Comparison of ENCODE assay signal across 9 cellular contexts in genomic region chr1:151990856-151991198, GRCh38. TPM values are rescaled to one million over a fixed set of nuclear protein-coding genes. Genes with fewer than 3 reads are reported as not detected.
DNase-seq lines count a peak whose midpoint lies in the region; ATAC-seq and TF ChIP-seq lines count a peak whose summit lies in the region.
"Had no signal": no experiment of that assay in that cellular context is flagged by ENCODE, and none has a peak within 500 bp of the region (broad histone marks: within the 10 kb centered on the region; RNA-seq: fewer than 3 reads in every experiment).

No MANE protein-coding gene starts in this region.

- H3K27me3 ChIP-seq in foreskin keratinocyte (no peaks in the 10 kb centered on the region), thyroid gland (no peaks in the 10 kb centered on the region)

- H3K79me2 ChIP-seq in OCI-LY7 (ENCODE audit: insufficient read depth, low read depth, low read length), result no peaks in the 10 kb centered on the region

- H3K4me3 Mint-ChIP-seq in activated T-cell treated with anti-CD3 and anti-CD28 coated beads, Interleukin-2, amount 50 U/mL, for 4 hours, result peak overlapping the region; percentile 87

- no peak for DNase-seq in activated T-cell treated with anti-CD3 and anti-CD28 coated beads, Interleukin-2, amount 50 U/mL, for 4 hours
- DNase-seq in activated T-cell treated with anti-CD3 and anti-CD28 coated beads for 4 hours (no peak), SHP77 (lab: John Stamatoyannopoulos, UW) (peak; percentile 67 to 80), foreskin keratinocyte (no peak), thyroid gland (peak; percentile 58 to 69), NCI-H128 (lab: John Stamatoyannopoulos, UW; ENCODE audit: unreplicated experiment) (no peak), OCI-LY7 (ENCODE audit: low spot score) (no peak)
- DNase-seq: gastrocnemius medialis had no signal

- H3K27me3 Mint-ChIP-seq in activated T-cell treated with anti-CD3 and anti-CD28 coated beads, Interleukin-2, amount 50 U/mL, for 4 hours (ENCODE audit: low read depth), result no peaks in the 10 kb centered on the region

- no peaks in the 10 kb centered on the region for H3K9me3 Mint-ChIP-seq in activated T-cell treated with anti-CD3 and anti-CD28 coated beads, Interleukin-2, amount 50 U/mL, for 4 hours

- H4K20me1 ChIP-seq in OCI-LY7 (ENCODE audit: insufficient read depth, low read length), result no peaks in the 10 kb centered on the region

- H3K27ac ChIP-seq in foreskin keratinocyte (peak overlapping the region; percentile 99), thyroid gland (peak overlapping the region; percentile 15 to 85 (median 79)), OCI-LY7 (ENCODE audit: low read depth, low read length, poor library complexity, severe bottlenecking) (no peak overlapping the region)

- no peaks in the 10 kb centered on the region for H3K9me2 ChIP-seq in OCI-LY7 (ENCODE audit: insufficient read depth, low read length)

- 2 to 6% methylated on average over 5 of the region's 5 CpGs for WGBS in thyroid gland, 2 donors

- no peaks in the 10 kb centered on the region for H3K9me3 ChIP-seq in thyroid gland
- no peaks in the 10 kb centered on the region for H3K9me3 ChIP-seq in OCI-LY7 (ENCODE audit: low read length)
- H3K9me3 ChIP-seq: gastrocnemius medialis had no signal

- intact Hi-C loops in thyroid gland (cut with DNase I) (no loop called here), OCI-LY7 (cut with micrococcal nuclease; ENCODE audit: unreplicated experiment) (no loop called here)

- no peak overlapping the region for H3K4me2 ChIP-seq in OCI-LY7 (ENCODE audit: low read length)

- BruUV-seq in OCI-LY7 (replicated peaks; lab: Mats Ljungman, UMichigan), result no TSS peak

- H3K36me3 ChIP-seq in thyroid gland, result peaks cover 0 to 2% of the 10 kb centered on the region in 2 donors
- H3K36me3 ChIP-seq in OCI-LY7 (ENCODE audit: insufficient read depth, low read length), result no peaks in the 10 kb centered on the region

- CTCF ChIA-PET in OCI-LY7 (lab: Charles Lee; ENCODE audit: unreplicated experiment), result no interaction called here

- POLR2A ChIA-PET in OCI-LY7 (lab: Charles Lee), result no interaction called here

- H3K4me1 Mint-ChIP-seq in activated T-cell treated with anti-CD3 and anti-CD28 coated beads, Interleukin-2, amount 50 U/mL, for 4 hours (ENCODE audit: low read depth), result peaks cover 68% of the 10 kb centered on the region

- H2AFZ ChIP-seq in OCI-LY7 (ENCODE audit: low read length), result no peak overlapping the region

- H3K4me3 ChIP-seq in thyroid gland (replicated peaks in 1 of 3), result no peak overlapping the region
- H3K4me3 ChIP-seq in OCI-LY7 (ENCODE audit: low read depth, low read length, poor library complexity, severe bottlenecking), result no peak overlapping the region

- no peak for TF ChIP-seq POLR2A in thyroid gland (IDR thresholded peaks at IDR 0.05)

- H3K36me3 Mint-ChIP-seq in activated T-cell treated with anti-CD3 and anti-CD28 coated beads, Interleukin-2, amount 50 U/mL, for 4 hours (ENCODE audit: insufficient read depth), result peaks cover 13% of the 10 kb centered on the region

- ATAC-seq in activated T-cell treated with anti-CD3 and anti-CD28 coated beads, Interleukin-2, amount 50 U/mL, for 4 hours, result no peak
- ATAC-seq in foreskin keratinocyte, result no peak
- no peak for ATAC-seq in activated CD4-positive, CD25-positive, alpha-beta regulatory T cell treated with anti-CD3 and anti-CD28 coated beads, Interleukin-2, amount 50 U/mL, for 24 hours
- ATAC-seq: gastrocnemius medialis had no signal

- TF ChIP-seq CTCF in foreskin keratinocyte (conservative IDR thresholded peaks at IDR 0.05) (no peak), thyroid gland (IDR thresholded peaks at IDR 0.05) (no peak), OCI-LY7 (conservative IDR thresholded peaks at IDR 0.05; ENCODE audit: low read length) (no peak)

- H3K4me1 ChIP-seq in foreskin keratinocyte, result peaks cover 17% of the 10 kb centered on the region
- H3K4me1 ChIP-seq in thyroid gland, result peaks cover 36 to 63% of the 10 kb centered on the region in 2 donors
- no peaks in the 10 kb centered on the region for H3K4me1 ChIP-seq in OCI-LY7 (ENCODE audit: insufficient read depth, low read length, poor library complexity, severe bottlenecking)

RNA-seq across cellular contexts. Expression of gene S100A10, which starts 2.8 kb away (rescaled TPM):
- total RNA-seq in activated T-cell treated with anti-CD3 and anti-CD28 coated beads, Interleukin-2, amount 50 U/mL, for 4 hours, result 100 to 1,000 TPM in 2 of 3 donors, 10 to 100 TPM in 1; 92.6 to 113 (median 106) TPM
- total RNA-seq in foreskin keratinocyte (1,585 and 1,601 TPM in 2 replicates), thyroid gland (10 to 100 TPM; 11.2 to 64.0 (median 35.6) TPM), OCI-LY7 (2022) (2.6 and 4.1 TPM in 2 replicates)
- polyA plus RNA-seq in foreskin keratinocyte, result 2,964 and 3,214 TPM in 2 replicates
- not detected in 2 replicates for total RNA-seq in OCI-LY7 (2014; rRNA removed; shearing (Covaris generic))

RNA-seq across cellular contexts. Expression of gene S100A11, which starts 46.0 kb away (rescaled TPM):
- total RNA-seq in activated T-cell treated with anti-CD3 and anti-CD28 coated beads, Interleukin-2, amount 50 U/mL, for 4 hours, result 100 to 1,000 TPM in 2 of 3 donors, 10 to 100 TPM in 1; 89.0 to 139 (median 121) TPM
- total RNA-seq in foreskin keratinocyte (3,510 and 4,063 TPM in 2 replicates), thyroid gland (100 to 1,000 TPM; 120 to 368 (median 160) TPM), OCI-LY7 (2022) (24.3 and 27.1 TPM in 2 replicates)
- 7,478 and 9,136 TPM in 2 replicates for polyA plus RNA-seq in foreskin keratinocyte
- not detected in 2 replicates for total RNA-seq in OCI-LY7 (2014; rRNA removed; shearing (Covaris generic))

Comparison
In these comparisons a context has a peak if more than half of its experiments do, and no peak if none do; other contexts are left out.
1. DNase-seq: peak in SHP77 (2 of 2) and thyroid gland (2 of 2); none in activated T-cell treated with anti-CD3 and anti-CD28 coated beads, Interleukin-2, amount 50 U/mL, for 4 hours (single experiment), activated T-cell treated with anti-CD3 and anti-CD28 coated beads for 4 hours (single experiment), foreskin keratinocyte (0 of 2), NCI-H128 (single experiment) and OCI-LY7 (single experiment).
2. RNA of gene S100A10, which starts 2.8 kb away (total RNA-seq): 1,585 to 1,601 TPM in foreskin keratinocyte; 92.6 to 113 TPM in activated T-cell treated with anti-CD3 and anti-CD28 coated beads, Interleukin-2, amount 50 U/mL, for 4 hours, 11.2 to 64.0 TPM in thyroid gland and 2.6 to 4.1 TPM in OCI-LY7; every median in the first group is over 10 times any median in the second.